28 cellular contexts compared by ENCODE assay signal in genomic region chr4:14700083-14700482, GRCh38.
"Had no signal": no experiment of that assay in that cellular context is flagged by ENCODE, and none has a peak within 500 bp of the region (broad histone marks: within the 10 kb centered on the region; RNA-seq: fewer than 3 reads in every experiment).

No MANE protein-coding gene starts in this region.

- H3K4me3 ChIP-seq: adrenal gland, breast epithelium, Peyer's patch, SJSA1 had no signal

- ATAC-seq: activated CD8-positive, alpha-beta T cell treated with anti-CD3 and anti-CD28 coated beads, Interleukin-2, amount 10 ng/mL, durations not matched to agents 7 days and 5 days; SK-N-SH treated with all-trans-retinoic acid at 6 μM for 48 hours; WTC11 had no signal

- H3K27ac ChIP-seq: adrenal gland, breast epithelium, Peyer's patch, SJSA1 had no signal

- DNase-seq: activated CD4-positive, alpha-beta T cell treated with anti-CD3 and anti-CD28 coated beads for 48 hours; activated CD4-positive, alpha-beta T cell treated with anti-CD3 and anti-CD28 coated beads, Interleukin-2, amount 50 U/mL, for 4 hours; activated CD4-positive, CD25-positive, alpha-beta regulatory T cell treated with anti-CD3 and anti-CD28 coated beads, Interleukin-2, amount 50 U/mL, for 72 hours; activated CD8-positive, alpha-beta memory T cell treated with anti-CD3 and anti-CD28 coated beads, Interleukin-2, amount 50 U/mL, for 48 hours; activated CD8-positive, alpha-beta T cell treated with anti-CD3 and anti-CD28 coated beads, Interleukin-2, amount 10 ng/mL, durations not matched to agents 7 days and 5 days; activated naive CD4-positive, alpha-beta T cell treated with anti-CD3 and anti-CD28 coated beads, Interleukin-2, amount 50 U/mL, for 16 hours; activated naive CD8-positive, alpha-beta T cell treated with anti-CD3 and anti-CD28 coated beads, Interleukin-2, amount 10 ng/mL, durations not matched to agents 7 days and 5 days; activated T-cell treated with anti-CD3 and anti-CD28 coated beads, Interleukin-2, amount 50 U/mL, for 1 hour; adrenal gland; anterior cingulate cortex; Kasumi-1; KBM-7; NCI-H1048; NCI-H1694; NCI-H2029; NCI-H2107; NCI-H2171 treated with DMSO at 0.1 percent for 48 hours; NCI-H226; NCI-H526; NCI-H82; OCI-M1; Peyer's patch; SHP77; SW 1271 had no signal
